In the genomic region with DNA sequence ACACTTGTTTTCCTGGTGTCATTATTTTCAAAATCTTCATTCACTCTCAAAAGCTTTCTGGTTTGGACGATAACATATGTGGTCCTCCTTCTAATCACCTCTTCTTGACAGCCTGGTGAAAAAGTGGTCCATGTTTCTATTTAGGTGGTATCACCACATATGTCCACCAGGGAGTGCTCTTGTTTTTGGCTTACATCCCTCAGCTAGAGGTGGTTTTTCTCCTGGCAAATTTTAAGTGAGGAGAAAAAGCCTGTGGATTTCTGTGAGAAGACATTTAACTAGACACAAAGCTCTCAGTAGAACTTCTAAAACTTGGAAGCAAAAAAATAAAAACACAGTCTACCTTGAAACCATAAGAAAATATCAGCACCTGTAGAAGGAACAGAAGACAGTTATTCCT, we compare ENCODE assay signal across 8 cellular contexts. TPM values are rescaled to one million over a fixed set of nuclear protein-coding genes. Genes with fewer than 3 reads are reported as not detected.
DNase-seq lines count a peak whose midpoint lies in the region; ATAC-seq, FAIRE-seq and TF ChIP-seq lines count a peak whose summit lies in the region.

No MANE protein-coding gene starts in this region.

- CTCF ChIA-PET in endothelial cell of umbilical vein (lab: Charles Lee): interaction anchor here (0.8 to 2.2 kb wide), 8 partner anchors 136 to 691 kb away, joined by 3 to 49 read pairs (median 6); no protein-coding TSS in a partner anchor

- no peaks in the 10 kb centered on the region for H3K4me1 ChIP-seq in endothelial cell of umbilical vein (ENCODE audit: control insufficient read depth, extremely low read depth, insufficient read depth, low read length)
- no peaks in the 10 kb centered on the region for H3K4me1 ChIP-seq in prostate gland (replicated peaks)

- BruUV-seq in endothelial cell of umbilical vein (replicated peaks; lab: Mats Ljungman, UMichigan): no TSS peak

- dilution Hi-C loops in endothelial cell of umbilical vein (cut with MboI; ENCODE audit: extremely low pct_ligation_motif_present, low sequenced_read_pairs): no loop called here

- no peak for TF ChIP-seq POLR2A in endothelial cell of umbilical vein (IDR thresholded peaks at IDR 0.05; ENCODE audit: low read depth, low read length)
- TF ChIP-seq POLR2A in prostate gland (IDR thresholded peaks at IDR 0.05): no peak

- H3K27ac ChIP-seq in endothelial cell of umbilical vein (ENCODE audit: insufficient read depth, low read depth, low read length): no peak overlapping the region
- no peak overlapping the region for H3K27ac ChIP-seq in prostate gland

- H3K27me3 ChIP-seq in endothelial cell of umbilical vein (ENCODE audit: control insufficient read depth in 2 of 2, insufficient read depth in 2 of 2, low read length in 2 of 2) (no peaks in the 10 kb centered on the region), prostate gland (replicated peaks; ENCODE audit: insufficient read depth) (no peaks in the 10 kb centered on the region)

- H3K4me2 ChIP-seq in endothelial cell of umbilical vein (ENCODE audit: insufficient read depth, low read length): no peak overlapping the region

- H3K4me3 ChIP-seq in endothelial cell of umbilical vein (replicated peaks in 1 of 3; ENCODE audit: insufficient read depth in 1 of 3, low read depth in 1 of 3, low read length in 3 of 3) (no peak overlapping the region), prostate gland (no peak overlapping the region)

- no peaks in the 10 kb centered on the region for H3K79me2 ChIP-seq in endothelial cell of umbilical vein (ENCODE audit: control insufficient read depth, insufficient read depth, low read length)

- POLR2A ChIA-PET in endothelial cell of umbilical vein (lab: Charles Lee): no interaction called here

- TF ChIP-seq CTCF in AG09319 (IDR thresholded peaks at IDR 0.05; ENCODE audit: low read depth, low read length) (peak; percentile 42), endothelial cell of umbilical vein (IDR thresholded peaks at IDR 0.05; ENCODE audit: extremely low read depth in 1 of 2, insufficient read depth in 1 of 2, low read depth in 1 of 2, low read length in 2 of 2) (peak; percentile 31 to 45), prostate gland (IDR thresholded peaks at IDR 0.05) (peak in 3 of 4 experiments; percentile 41 to 43 (median 42))

- H3K9me1 ChIP-seq in endothelial cell of umbilical vein (replicated peaks; ENCODE audit: control insufficient read depth, extremely low read depth, insufficient read depth, low read length): no peaks in the 10 kb centered on the region

- H4K20me1 ChIP-seq in endothelial cell of umbilical vein (replicated peaks; ENCODE audit: control insufficient read depth, extremely low read depth, insufficient read depth, low read length): no peaks in the 10 kb centered on the region

- ATAC-seq in GM21360 (IDR thresholded peaks at IDR 0.05; ENCODE audit: unreplicated experiment) (peak; percentile 74), GM21737 (IDR thresholded peaks at IDR 0.05; ENCODE audit: unreplicated experiment) (no peak), GM19035 (IDR thresholded peaks at IDR 0.05; ENCODE audit: unreplicated experiment) (no peak), HG03139 (IDR thresholded peaks at IDR 0.05; ENCODE audit: unreplicated experiment) (no peak)

- no peaks in the 10 kb centered on the region for H3K9me3 ChIP-seq in endothelial cell of umbilical vein (replicated peaks; ENCODE audit: control insufficient read depth, insufficient read depth, low read length)
- no peaks in the 10 kb centered on the region for H3K9me3 ChIP-seq in prostate gland

- FAIRE-seq in endothelial cell of umbilical vein (lab: Jason Lieb, UNC): peak; percentile 83

- H2AFZ ChIP-seq in endothelial cell of umbilical vein (ENCODE audit: low read depth, low read length): no peak overlapping the region

- intact Hi-C loops in endothelial cell of umbilical vein (cut with micrococcal nuclease): loop anchor here (1.0 to 2.0 kb wide), 4 partner anchors 367 to 690 kb away; no protein-coding TSS in a partner anchor
- intact Hi-C loops in prostate gland (cut with DNase I): loop anchor here (5.0 kb wide), 1 partner anchor 487 kb away; no protein-coding TSS in a partner anchor

- H3K36me3 ChIP-seq in endothelial cell of umbilical vein (ENCODE audit: control insufficient read depth in 2 of 2, extremely low read depth in 1 of 2, insufficient read depth in 2 of 2, low read length in 2 of 2) (no peaks in the 10 kb centered on the region), prostate gland (no peaks in the 10 kb centered on the region)

- 10% methylated on average over 1 of the region's 1 CpG for WGBS in prostate gland

- H3K9ac ChIP-seq in endothelial cell of umbilical vein (replicated peaks; ENCODE audit: extremely low read depth, insufficient read depth, low read length): no peak overlapping the region

- DNase-seq in AG09319 (ENCODE audit: extremely low read depth, low read depth) (peak; percentile 2), NCI-H524 (lab: John Stamatoyannopoulos, UW) (peak; percentile 30 to 75), endothelial cell of umbilical vein (ENCODE audit: low read depth, low spot score) (peak; percentile 42), prostate gland (ENCODE audit: low spot score) (no peak)

TF ChIP-seq in endothelial cell of umbilical vein, 7 proteins besides CTCF, POLR2A, EP300 and RAD21:
- TF ChIP-seq GATA2 (IDR thresholded peaks at IDR 0.05; ENCODE audit: insufficient read depth, insufficient read length, low read depth, low read length) (no peak), FOS (IDR thresholded peaks at IDR 0.05; ENCODE audit: borderline replicate concordance, insufficient read depth, low read length) (no peak), JUN (IDR thresholded peaks at IDR 0.05; ENCODE audit: borderline replicate concordance, insufficient read depth, insufficient read length, low read depth) (no peak), EZH2 (IDR thresholded peaks at IDR 0.05; ENCODE audit: borderline replicate concordance, low read depth, low read length, severe bottlenecking) (no peak), POLR2AphosphoS5 (IDR thresholded peaks at IDR 0.05; ENCODE audit: insufficient read depth, low read depth, low read length) (no peak), MYC (IDR thresholded peaks at IDR 0.05; ENCODE audit: low read depth, low read length) (no peak)
- TF ChIP-seq, protein P1, sequence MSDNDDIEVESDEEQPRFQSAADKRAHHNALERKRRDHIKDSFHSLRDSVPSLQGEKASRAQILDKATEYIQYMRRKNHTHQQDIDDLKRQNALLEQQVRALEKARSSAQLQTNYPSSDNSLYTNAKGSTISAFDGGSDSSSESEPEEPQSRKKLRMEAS (IDR thresholded peaks at IDR 0.05; ENCODE audit: insufficient read depth, insufficient read length): no peak

RNA-seq across cellular contexts. Expression of a gene that starts 58.0 kb away (rescaled TPM):
- total RNA-seq in endothelial cell of umbilical vein (not detected in 2 replicates), prostate gland (1 to 10 TPM in 1 of 2 donors, under 1 TPM in 1; 0.09 to 1.2 TPM)
- polyA plus RNA-seq in endothelial cell of umbilical vein: not detected in 2 replicates
- under 0.01 TPM in 1 of 2 replicates, not detected in the other for polyA plus RNA-seq in endothelial cell of umbilical vein (2011; cell fraction: cytosol; rRNA removed)
- polyA plus RNA-seq in endothelial cell of umbilical vein (2011; cell fraction: nucleus; rRNA removed): not detected in 2 replicates
- not detected in 2 replicates for polyA plus RNA-seq in endothelial cell of umbilical vein (2012)
- polyA minus RNA-seq in endothelial cell of umbilical vein: not detected in 2 replicates
- not detected for polyA minus RNA-seq in endothelial cell of umbilical vein (2011; cell fraction: cytosol; rRNA and poly(A)+ RNA removed)
- polyA minus RNA-seq in endothelial cell of umbilical vein (2011; cell fraction: nucleus; rRNA and poly(A)+ RNA removed): not detected in 2 replicates
